Comparison of ENCODE assay signal across 1 cellular context in genomic region chr2:200795044-200795443, GRCh38.
TF ChIP-seq lines count a peak whose summit lies in the region.

No MANE protein-coding gene starts in this region.

TF ChIP-seq in K562, 482 proteins besides CTCF, POLR2A, EP300 and RAD21 (continued from another document):
- 0 out of 2 replicates have a peak, but pooled peaks have one; percentile 7 for TF ChIP-seq ZBTB40 (IDR thresholded peaks at IDR 0.05)
- no peak for TF ChIP-seq ZBTB40 (CRISPR knock-in tag; IDR thresholded peaks at IDR 0.05)
- no peak for TF ChIP-seq ZNF449 (CRISPR knock-in tag; IDR thresholded peaks at IDR 0.05)
- TF ChIP-seq YY1 (IDR thresholded peaks at IDR 0.05; ENCODE audit: borderline replicate concordance in 1 of 3, control insufficient read depth in 1 of 3, extremely low read depth in 1 of 3, insufficient read depth in 3 of 3, insufficient read length in 1 of 3, insufficient replicate concordance in 2 of 3, low read depth in 1 of 3, low read length in 2 of 3) = peak in 1 of 3 experiments; percentile 22
- TF ChIP-seq ZBTB2 (IDR thresholded peaks at IDR 0.05) = no peak
- peak; percentile 40; the same call in 1 of the 2 replicates for TF ChIP-seq TCF3 (CRISPR knock-in tag; IDR thresholded peaks at IDR 0.05)
- no peak for TF ChIP-seq ZNF76 (CRISPR knock-in tag; IDR thresholded peaks at IDR 0.05; ENCODE audit: borderline replicate concordance)
- TF ChIP-seq HDAC2 (IDR thresholded peaks at IDR 0.05) = peak; percentile 68; the same call in 1 of the 2 replicates
- TF ChIP-seq ESRRA (IDR thresholded peaks at IDR 0.05; ENCODE audit: borderline replicate concordance, low read depth) = 0 out of 2 replicates have a peak, but pooled peaks have one; percentile 37
- 0 out of 2 replicates have a peak, but pooled peaks have one; percentile 17 for TF ChIP-seq LEF1 (IDR thresholded peaks at IDR 0.05)
- TF ChIP-seq SMARCA4 (IDR thresholded peaks at IDR 0.05) = peak; percentile 55; the same call in 1 of the 2 replicates
- no peak for TF ChIP-seq IFI16 (CRISPR knock-in tag; IDR thresholded peaks at IDR 0.05)
- TF ChIP-seq JUND (IDR thresholded peaks at IDR 0.05; ENCODE audit: borderline replicate concordance, low read depth, low read length) = peak; percentile 55
- TF ChIP-seq JUND (tag; IDR thresholded peaks at IDR 0.05; ENCODE audit: borderline replicate concordance, low read depth, low read length) = peak; percentile 53; the same call in 1 of the 3 replicates
- 0 out of 4 replicates have a peak, but pooled peaks of 1 of the 2 experiments have one; percentile 21 for TF ChIP-seq FOXK2 (conservative IDR thresholded peaks at IDR 0.05 in 1 of 2, IDR thresholded peaks at IDR 0.05 in 1 of 2; ENCODE audit: low read depth in 2 of 2)
- peak; percentile 31; the same call in 1 of the 2 replicates for TF ChIP-seq ATF7 (IDR thresholded peaks at IDR 0.05)
- TF ChIP-seq NR2C1 (IDR thresholded peaks at IDR 0.05) = no peak
- TF ChIP-seq NR2C1 (tag; IDR thresholded peaks at IDR 0.05) = peak; percentile 45; the same call in 1 of the 2 replicates
- TF ChIP-seq TRIM24 (IDR thresholded peaks at IDR 0.05) = peak; percentile 72 to 74
- TF ChIP-seq ZBTB1 (CRISPR knock-in tag; IDR thresholded peaks at IDR 0.05; ENCODE audit: borderline replicate concordance, low read depth) = no peak
- peak; percentile 78 for TF ChIP-seq DPF2 (IDR thresholded peaks at IDR 0.05)
